8 cellular contexts compared by ENCODE assay signal in genomic region chr5:77030097-77031071, GRCh38. TPM values are rescaled to one million over a fixed set of nuclear protein-coding genes. Genes with fewer than 3 reads are reported as not detected.
A peak's percentile ranks its signal among the peaks of the same experiment; 100 is the strongest.
DNase-seq lines count a peak whose midpoint lies in the region; ATAC-seq and TF ChIP-seq lines count a peak whose summit lies in the region.

TSS of gene AGGF1 (plus strand) at chr5:77030404. CDS start at chr5:77030767, 363 bp downstream.

- 0% methylated on average over 82 of the region's 82 CpGs for WGBS in adipose tissue, 3 donors
- 0% methylated on average over 53 to 75 of the region's 82 CpGs for WGBS in tibial nerve, 2 donors

- peak within 1 kb of the TSS; percentile 52 for H3K4me2 ChIP-seq in parathyroid adenoma (ENCODE audit: low read length)

- H2AFZ ChIP-seq in parathyroid adenoma: peak within 1 kb of the TSS; percentile 92

- H3K36me3 ChIP-seq in cardiac muscle cell: peaks cover 3% of the 10 kb centered on the region
- no peaks in the 10 kb centered on the region for H3K36me3 ChIP-seq in parathyroid adenoma (ENCODE audit: control insufficient read depth, insufficient read depth, low read length)
- H3K36me3 ChIP-seq in tibial nerve: peaks cover 0 to 5% (median 0%) of the 10 kb centered on the region in 3 donors

- TF ChIP-seq CTCF in GM12865 (IDR thresholded peaks at IDR 0.05; ENCODE audit: insufficient read depth, low read depth, low read length, missing control alignments): no peak
- no peak for TF ChIP-seq CTCF in cardiac muscle cell (IDR thresholded peaks at IDR 0.05; ENCODE audit: low read depth, low read length)
- no peak for TF ChIP-seq CTCF in parathyroid adenoma (IDR thresholded peaks at IDR 0.05)
- TF ChIP-seq CTCF in tibial nerve (IDR thresholded peaks at IDR 0.05): no peak

- peak; percentile 98 for ATAC-seq in HG02763 (IDR thresholded peaks at IDR 0.05; ENCODE audit: unreplicated experiment)

- peaks cover 8% of the 10 kb centered on the region for H3K4me1 ChIP-seq in cardiac muscle cell (ENCODE audit: low read depth)
- H3K4me1 ChIP-seq in parathyroid adenoma: peaks cover 9% of the 10 kb centered on the region
- H3K4me1 ChIP-seq in tibial nerve: peaks cover 0 to 36% (median 18%) of the 10 kb centered on the region in 4 donors

- DNase-seq in GM12865 (ENCODE audit: low read depth) (peak; percentile 96), NCI-H1417 treated with DMSO at 0.1 percent for 48 hours (lab: John Stamatoyannopoulos, UW) (peak; percentile 60), T follicular helper cell (ENCODE audit: low read depth) (peak; percentile 85), cardiac muscle cell (ENCODE audit: low read depth in 1 of 2, low spot score in 1 of 2) (peak; percentile 92 to 96), tibial nerve (ENCODE audit: low spot score in 2 of 2) (peak; percentile 77 to 87)

- H3K27me3 ChIP-seq in cardiac muscle cell (no peaks in the 10 kb centered on the region), parathyroid adenoma (ENCODE audit: control insufficient read depth, insufficient read depth, low read length) (no peaks in the 10 kb centered on the region), tibial nerve (no peaks in the 10 kb centered on the region)

- H3K4me3 ChIP-seq in GM12865 (ENCODE audit: low read depth, low read length) (peak within 1 kb of the TSS; percentile 87), cardiac muscle cell (peak within 1 kb of the TSS; percentile 55), parathyroid adenoma (ENCODE audit: low read depth, low read length) (peak within 1 kb of the TSS; percentile 93), tibial nerve (peak within 1 kb of the TSS; percentile 68 to 96 (median 88))

- H3K79me2 ChIP-seq in parathyroid adenoma: peaks cover 9% of the 10 kb centered on the region

- H3K27ac ChIP-seq in adipose tissue (ENCODE audit: low read depth, low read length) (peak within 1 kb of the TSS; percentile 36), cardiac muscle cell (peak within 1 kb of the TSS; percentile 91), parathyroid adenoma (peak within 1 kb of the TSS; percentile 75), tibial nerve (peak within 1 kb of the TSS; percentile 68 to 94 (median 88))

- peak; percentile 49 to 59 for TF ChIP-seq POLR2A in tibial nerve (IDR thresholded peaks at IDR 0.05)

- H3K9me3 ChIP-seq in cardiac muscle cell (ENCODE audit: low read depth) (no peaks in the 10 kb centered on the region), parathyroid adenoma (ENCODE audit: control insufficient read depth, low read length) (no peaks in the 10 kb centered on the region), tibial nerve (no peaks in the 10 kb centered on the region)

- peak within 1 kb of the TSS; percentile 56 for H3K9ac ChIP-seq in parathyroid adenoma

- peak in 1 of 2 donors; percentile 90 for TF ChIP-seq EP300 in tibial nerve (IDR thresholded peaks at IDR 0.05)

RNA-seq across cellular contexts. Expression of gene AGGF1, which starts in this region (rescaled TPM):
- polyA plus RNA-seq in adipose tissue (10 to 100 TPM in 1 of 3 donors, 1 to 10 TPM in 2; 5.6 to 12.5 (median 8.7) TPM), cardiac muscle cell (32.9 and 33.7 TPM in 2 replicates)
- total RNA-seq in cardiac muscle cell (32.8 and 48.7 TPM in 2 replicates), tibial nerve (10 to 100 TPM; 17.5 to 20.9 (median 18.6) TPM)

Comparison
In these comparisons a context has a peak if more than half of its experiments do, and no peak if none do; other contexts are left out.
1. Peak in every context shown above with its lines: DNase-seq, ATAC-seq, H3K4me3 ChIP-seq and H3K27ac ChIP-seq.
2. H3K27ac ChIP-seq: peak in every context shown above with its lines; median percentile 91 in cardiac muscle cell; 88 in tibial nerve; 75 in parathyroid adenoma; 36 in adipose tissue.